ENCODE assay signal across 3 cellular contexts in genomic region chr13:35598790-35599369, GRCh38.
TF ChIP-seq lines count a peak whose summit lies in the region.

No MANE protein-coding gene starts in this region.

TF ChIP-seq in SK-N-SH, 30 proteins besides CTCF, POLR2A, EP300 and RAD21:
- TF ChIP-seq IRF3 (IDR thresholded peaks at IDR 0.05; ENCODE audit: low read depth, low read length): no peak
- TF ChIP-seq CHD2 (IDR thresholded peaks at IDR 0.05; ENCODE audit: low read length, partially characterized antibody): no peak
- TF ChIP-seq PBX3 (IDR thresholded peaks at IDR 0.05): no peak
- no peak for TF ChIP-seq RCOR1 (IDR thresholded peaks at IDR 0.05; ENCODE audit: low read length)
- no peak for TF ChIP-seq RXRA (IDR thresholded peaks at IDR 0.05; ENCODE audit: borderline replicate concordance, low read depth)
- TF ChIP-seq SIN3A (IDR thresholded peaks at IDR 0.05; ENCODE audit: borderline replicate concordance, low read depth, low read length): no peak
- no peak for TF ChIP-seq FOXM1 (IDR thresholded peaks at IDR 0.05; ENCODE audit: low read depth)
- TF ChIP-seq RFX5 (IDR thresholded peaks at IDR 0.05; ENCODE audit: low read length): no peak
TF ChIP-seq in SK-N-SH: peak in this region for 0.

TF ChIP-seq in SK-N-SH treated with all-trans-retinoic acid at 6 μM for 48 hours, 23 proteins besides CTCF, POLR2A, EP300 and RAD21 (continued from another document):
- no peak for TF ChIP-seq ESRRG (CRISPR knock-in tag; IDR thresholded peaks at IDR 0.05)
- TF ChIP-seq TCF4 (CRISPR knock-in tag; IDR thresholded peaks at IDR 0.05; ENCODE audit: borderline replicate concordance): no peak
- no peak for TF ChIP-seq TSHZ2 (CRISPR knock-in tag; IDR thresholded peaks at IDR 0.05)
- TF ChIP-seq PATZ1 (CRISPR knock-in tag; IDR thresholded peaks at IDR 0.05; ENCODE audit: borderline replicate concordance): no peak
- TF ChIP-seq ZNF8 (CRISPR knock-in tag; IDR thresholded peaks at IDR 0.05): no peak
- no peak for TF ChIP-seq TOX (CRISPR knock-in tag; IDR thresholded peaks at IDR 0.05; ENCODE audit: borderline replicate concordance)
- no peak for TF ChIP-seq ZNF565 (CRISPR knock-in tag; conservative IDR thresholded peaks at IDR 0.05; ENCODE audit: low read depth)
- no peak for TF ChIP-seq GLIS3 (CRISPR knock-in tag; IDR thresholded peaks at IDR 0.05)

TF ChIP-seq in endothelial cell of umbilical vein, 7 proteins besides CTCF, POLR2A, EP300 and RAD21 (continued from another document):
- TF ChIP-seq JUN (IDR thresholded peaks at IDR 0.05; ENCODE audit: borderline replicate concordance, insufficient read depth, insufficient read length, low read depth): no peak
- no peak for TF ChIP-seq MAX (IDR thresholded peaks at IDR 0.05; ENCODE audit: insufficient read depth, insufficient read length)
- TF ChIP-seq MYC (IDR thresholded peaks at IDR 0.05; ENCODE audit: low read depth, low read length): no peak
- TF ChIP-seq EZH2 (IDR thresholded peaks at IDR 0.05; ENCODE audit: borderline replicate concordance, low read depth, low read length, severe bottlenecking): no peak
- TF ChIP-seq POLR2AphosphoS5 (IDR thresholded peaks at IDR 0.05; ENCODE audit: insufficient read depth, low read depth, low read length): no peak
- TF ChIP-seq GATA2 (IDR thresholded peaks at IDR 0.05; ENCODE audit: insufficient read depth, insufficient read length, low read depth, low read length): no peak
